Comparison of ENCODE assay signal across 28 cellular contexts in genomic region chr14:55328317-55328716, GRCh38. TPM values are rescaled to one million over a fixed set of nuclear protein-coding genes. Genes with fewer than 3 reads are reported as not detected.
DNase-seq lines count a peak whose midpoint lies in the region; ATAC-seq and TF ChIP-seq lines count a peak whose summit lies in the region.
"Had no signal": no experiment of that assay in that cellular context is flagged by ENCODE, and none has a peak within 500 bp of the region (broad histone marks: within the 10 kb centered on the region; RNA-seq: fewer than 3 reads in every experiment).

No MANE protein-coding gene starts in this region.

- ATAC-seq in Right ventricle myocardium superior (ENCODE audit: poor library complexity) (peak; percentile 31), HG03108 (IDR thresholded peaks at IDR 0.05; ENCODE audit: unreplicated experiment) (no peak)
- ATAC-seq: activated CD4-positive, CD25-positive, alpha-beta regulatory T cell treated with anti-CD3 and anti-CD28 coated beads, Interleukin-2, amount 50 U/mL, for 24 hours; activated CD8-positive, alpha-beta T cell treated with anti-CD3 and anti-CD28 coated beads for 36 hours; gastrocnemius medialis; naive thymus-derived CD4-positive, alpha-beta T cell; stimulated activated naive CD8-positive, alpha-beta T cell treated with anti-CD3 and anti-CD28 coated beads, Interleukin-15, amount 100 ng/mL, for 72 hours had no signal

- TF ChIP-seq CTCF in fibroblast of mammary gland (conservative IDR thresholded peaks at IDR 0.05; ENCODE audit: control insufficient read depth, insufficient read depth, low read depth, low read length), result no peak

- H3K4me3 ChIP-seq in fibroblast of mammary gland (ENCODE audit: control insufficient read depth, low read depth, low read length) (no peak overlapping the region), skeletal muscle cell (ENCODE audit: low read depth, low read length) (no peak overlapping the region)
- H3K4me3 ChIP-seq: adrenal gland, BLaER1, gastrocnemius medialis, HAP-1, tibial nerve had no signal

- DNase-seq in Right ventricle myocardium superior (no peak), cardiac septum (ENCODE audit: low spot score) (no peak), M059J (ENCODE audit: low read depth) (peak; percentile 24), fibroblast of mammary gland (ENCODE audit: low read depth) (peak; percentile 46), skeletal muscle cell (ENCODE audit: low read depth) (peak; percentile 5), NCI-H2107 (lab: John Stamatoyannopoulos, UW) (no peak), GDM1 (lab: John Stamatoyannopoulos, UW) (no peak)
- DNase-seq: activated CD8-positive, alpha-beta T cell treated with anti-CD3 and anti-CD28 coated beads for 36 hours; activated gamma-delta T cell treated with Interleukin-2 at 50 U/mL for 16 hours; activated T-cell treated with anti-CD3 and anti-CD28 coated beads, Interleukin-2, amount 50 U/mL, for 1 hour; adrenal gland; Caco-2; caudate nucleus; gastrocnemius medialis; KBM-7; kidney; mesendoderm; MV-4-11; naive thymus-derived CD4-positive, alpha-beta T cell; NCI-H1694; NCI-H526; retina; stimulated activated naive CD8-positive, alpha-beta T cell treated with anti-CD3 and anti-CD28 coated beads, Interleukin-15, amount 100 ng/mL, for 72 hours had no signal

- intact Hi-C loops in Right ventricle myocardium superior (cut with DNase I), result no loop called here
- intact Hi-C loops in cardiac septum (cut with DNase I), result no loop called here

RNA-seq across cellular contexts. Expression of gene FBXO34, which starts 57.1 kb away (rescaled TPM):
- total RNA-seq in Right ventricle myocardium superior, result 24.6 TPM
- 17.4 TPM for total RNA-seq in cardiac septum
- total RNA-seq in M059J (2014; rRNA removed; shearing (Covaris generic)), result 23.4 and 28.1 TPM in 2 replicates

Comparison
In these comparisons a context has a peak if more than half of its experiments do, and no peak if none do; other contexts are left out.
1. DNase-seq: peak in M059J (single experiment), fibroblast of mammary gland (single experiment) and skeletal muscle cell (single experiment); none in Right ventricle myocardium superior (single experiment), cardiac septum (single experiment), NCI-H2107 (single experiment) and GDM1 (single experiment).